8 cellular contexts compared by ENCODE assay signal in the genomic region with DNA sequence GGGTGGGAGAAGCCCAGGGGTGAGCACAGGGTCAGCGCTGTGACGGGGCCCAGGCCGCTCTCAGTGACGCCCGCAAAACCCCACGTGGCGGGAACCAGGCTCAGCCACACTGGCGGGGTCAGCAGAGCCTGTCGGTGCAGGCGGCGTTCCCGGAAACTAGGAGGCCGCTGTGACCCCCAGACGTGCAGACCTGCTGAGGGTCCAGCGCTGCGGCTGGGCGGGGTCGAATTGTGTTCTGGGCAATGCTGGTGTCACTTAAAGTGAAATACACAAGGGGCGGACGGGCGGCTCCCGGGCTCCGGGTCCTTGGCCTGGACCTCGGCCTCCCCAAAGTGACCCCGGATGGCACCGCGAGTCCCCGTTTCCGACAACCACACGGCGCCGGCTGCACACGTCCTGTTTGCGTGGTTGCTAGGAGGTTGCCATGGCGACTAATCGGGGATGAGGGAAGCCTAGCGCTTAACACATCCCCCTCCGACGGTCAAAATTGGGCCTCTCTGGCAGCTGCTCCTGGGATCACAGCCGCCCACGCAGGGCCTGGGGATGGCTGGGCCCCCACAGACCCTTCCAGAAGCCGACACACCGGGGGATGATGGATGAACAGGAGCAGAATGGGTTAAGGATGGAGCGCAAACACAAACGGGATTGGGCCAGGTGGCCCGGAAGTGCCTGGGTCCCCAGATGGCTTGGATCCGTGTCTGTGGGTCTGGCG.
DNase-seq lines count a peak whose midpoint lies in the region; ATAC-seq and TF ChIP-seq lines count a peak whose summit lies in the region.

No MANE protein-coding gene starts in this region.

- H3K27ac ChIP-seq in HL-60 (replicated peaks) (no peak overlapping the region; the same call in 1 of the 2 replicates), iPS-18a (ENCODE audit: low read length) (no peak overlapping the region)

- no peak overlapping the region for H3K27ac Mint-ChIP-seq in activated naive CD8-positive, alpha-beta T cell treated with anti-CD3 and anti-CD28 coated beads, Interleukin-2, amount 10 ng/mL, durations not matched to agents 7 days and 5 days
- no peak overlapping the region for H3K27ac Mint-ChIP-seq in progenitor cell of endocrine pancreas

- peak; percentile 75 for ATAC-seq in activated naive CD8-positive, alpha-beta T cell treated with anti-CD3 and anti-CD28 coated beads, Interleukin-2, amount 10 ng/mL, durations not matched to agents 7 days and 5 days (ENCODE audit: low read depth)
- no peak for ATAC-seq in GM21528 (IDR thresholded peaks at IDR 0.05; ENCODE audit: low FRiP score, unreplicated experiment)
- ATAC-seq in HG02798 (IDR thresholded peaks at IDR 0.05; ENCODE audit: poor library complexity, unreplicated experiment) = no peak

- H3K9me3 Mint-ChIP-seq in activated naive CD8-positive, alpha-beta T cell treated with anti-CD3 and anti-CD28 coated beads, Interleukin-2, amount 10 ng/mL, durations not matched to agents 7 days and 5 days = no peaks in the 10 kb centered on the region
- no peaks in the 10 kb centered on the region for H3K9me3 Mint-ChIP-seq in progenitor cell of endocrine pancreas (ENCODE audit: low read depth)

- POLR2A ChIA-PET in activated naive CD8-positive, alpha-beta T cell treated with anti-CD3 and anti-CD28 coated beads, Interleukin-2, amount 10 ng/mL, durations not matched to agents 7 days and 5 days (lab: Charles Lee) = interaction anchor here (0.6 kb wide), 2 partner anchors 16 to 361 kb away, joined by 3 read pairs; no protein-coding TSS in a partner anchor

- no peaks in the 10 kb centered on the region for H3K4me1 ChIP-seq in iPS-18a (ENCODE audit: control insufficient read depth, low read depth, low read length)

- H3K4me3 ChIP-seq in HL-60 (replicated peaks; ENCODE audit: insufficient read depth, low read length) (no peak overlapping the region), iPS-18a (ENCODE audit: low read length) (no peak overlapping the region)

- no peaks in the 10 kb centered on the region for H3K9me3 ChIP-seq in iPS-18a (ENCODE audit: control insufficient read depth, low read depth, low read length)

- peaks cover 6% of the 10 kb centered on the region for H3K4me1 Mint-ChIP-seq in activated naive CD8-positive, alpha-beta T cell treated with anti-CD3 and anti-CD28 coated beads, Interleukin-2, amount 10 ng/mL, durations not matched to agents 7 days and 5 days
- no peaks in the 10 kb centered on the region for H3K4me1 Mint-ChIP-seq in progenitor cell of endocrine pancreas (ENCODE audit: low read depth)

- H3K27me3 Mint-ChIP-seq in activated naive CD8-positive, alpha-beta T cell treated with anti-CD3 and anti-CD28 coated beads, Interleukin-2, amount 10 ng/mL, durations not matched to agents 7 days and 5 days = peaks cover 2% of the 10 kb centered on the region
- peaks cover 14% of the 10 kb centered on the region for H3K27me3 Mint-ChIP-seq in progenitor cell of endocrine pancreas

- H3K9ac ChIP-seq in iPS-18a (ENCODE audit: low read length) = peak overlapping the region; percentile 29

- H3K36me3 ChIP-seq in iPS-18a (ENCODE audit: control insufficient read depth, low read depth, low read length) = no peaks in the 10 kb centered on the region

- DNase-seq in HL-60 (ENCODE audit: low read depth in 1 of 2, low spot score in 1 of 2) (peak; percentile 57 to 60), T-helper 2 cell (peak; percentile 43 to 89 (median 77)), progenitor cell of endocrine pancreas (ENCODE audit: low spot score, unreplicated experiment) (no peak)
- peak; percentile 87 for DNase-seq in activated naive CD8-positive, alpha-beta T cell treated with anti-CD3 and anti-CD28 coated beads, Interleukin-2, amount 10 ng/mL, durations not matched to agents 7 days and 5 days
- peak; percentile 49 for DNase-seq in stimulated activated CD4-positive, alpha-beta T cell treated with anti-CD3 and anti-CD28 coated beads, Interleukin-2, amount 100 ng/mL, for 4 hours (ENCODE audit: low read depth)

- H3K27me3 ChIP-seq in HL-60 (ENCODE audit: insufficient read depth, poor library complexity, severe bottlenecking) (no peaks in the 10 kb centered on the region), iPS-18a (ENCODE audit: control insufficient read depth, insufficient read depth, low read length) (peaks cover 6% of the 10 kb centered on the region)

- no peak for TF ChIP-seq CTCF in HL-60 (IDR thresholded peaks at IDR 0.05; ENCODE audit: insufficient read depth, low read length)
- TF ChIP-seq CTCF in progenitor cell of endocrine pancreas (IDR thresholded peaks at IDR 0.05; ENCODE audit: unreplicated experiment) = no peak

- no peak overlapping the region for H3K4me3 Mint-ChIP-seq in activated naive CD8-positive, alpha-beta T cell treated with anti-CD3 and anti-CD28 coated beads, Interleukin-2, amount 10 ng/mL, durations not matched to agents 7 days and 5 days
- H3K4me3 Mint-ChIP-seq in progenitor cell of endocrine pancreas (ENCODE audit: low read depth) = no peak overlapping the region

- no peaks in the 10 kb centered on the region for H3K36me3 Mint-ChIP-seq in activated naive CD8-positive, alpha-beta T cell treated with anti-CD3 and anti-CD28 coated beads, Interleukin-2, amount 10 ng/mL, durations not matched to agents 7 days and 5 days
- H3K36me3 Mint-ChIP-seq in progenitor cell of endocrine pancreas (ENCODE audit: insufficient read depth) = no peaks in the 10 kb centered on the region
